Comparison of ENCODE assay signal across 32 cellular contexts in the genomic region with DNA sequence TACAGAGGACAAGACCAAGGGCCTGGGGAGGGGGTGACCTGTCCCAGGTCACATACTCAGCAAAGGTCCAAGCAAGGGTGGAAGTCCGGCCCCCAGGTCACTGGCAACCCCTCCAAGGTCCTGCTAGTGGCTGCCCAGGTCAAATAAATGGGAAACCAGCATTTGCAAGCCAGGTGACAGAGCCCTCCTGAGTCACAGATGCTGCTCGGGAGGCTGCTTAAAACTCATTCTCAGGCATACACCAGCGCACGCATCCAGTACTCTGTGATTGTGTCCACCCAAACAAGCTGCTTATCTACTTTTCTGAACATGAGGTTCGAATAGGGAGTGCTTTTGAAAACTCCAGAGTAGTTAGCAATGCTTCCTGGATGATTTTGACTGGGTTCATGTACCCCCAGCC.
"Had no signal": no experiment of that assay in that cellular context is flagged by ENCODE, and none has a peak within 500 bp of the region (broad histone marks: within the 10 kb centered on the region; RNA-seq: fewer than 3 reads in every experiment).

No MANE protein-coding gene starts in this region.

- ATAC-seq: activated CD4-positive, alpha-beta T cell treated with anti-CD3 and anti-CD28 coated beads for 36 hours; activated CD4-positive, CD25-positive, alpha-beta regulatory T cell treated with anti-CD3 and anti-CD28 coated beads, Interleukin-2, amount 50 U/mL, for 24 hours; activated CD8-positive, alpha-beta memory T cell treated with anti-CD3 and anti-CD28 coated beads, Interleukin-2, amount 10 ng/mL, durations not matched to agents 7 days and 5 days; activated CD8-positive, alpha-beta T cell treated with anti-CD3 and anti-CD28 coated beads, Interleukin-2, amount 10 ng/mL, durations not matched to agents 7 days and 5 days; activated naive CD8-positive, alpha-beta T cell treated with anti-CD3 and anti-CD28 coated beads, Interleukin-2, amount 50 U/mL, for 24 hours; gastroesophageal sphincter; heart right ventricle had no signal

- H3K27me3 ChIP-seq: ascending aorta, esophagus squamous epithelium, gastroesophageal sphincter, heart right ventricle had no signal

- H3K36me3 ChIP-seq: esophagus squamous epithelium, WERI-Rb-1 had no signal

- H3K4me3 ChIP-seq: ascending aorta, esophagus squamous epithelium, gastroesophageal sphincter, heart right ventricle had no signal

- H3K4me3 Mint-ChIP-seq: activated B cell treated with CpG ODN at 0.5 μM for 24 hours; activated CD4-positive, alpha-beta memory T cell treated with anti-CD3 and anti-CD28 coated beads for 36 hours; activated CD4-positive, alpha-beta T cell treated with anti-CD3 and anti-CD28 coated beads for 36 hours; activated CD4-positive, alpha-beta T cell treated with anti-CD3 and anti-CD28 coated beads, Interleukin-2, amount 10 ng/mL, durations not matched to agents 24 days and 14 days; activated CD8-positive, alpha-beta memory T cell treated with anti-CD3 and anti-CD28 coated beads, Interleukin-2, amount 10 ng/mL, durations not matched to agents 7 days and 5 days; activated CD8-positive, alpha-beta T cell treated with anti-CD3 and anti-CD28 coated beads, Interleukin-2, amount 10 ng/mL, durations not matched to agents 7 days and 5 days; activated naive CD4-positive, alpha-beta T cell treated with anti-CD3 and anti-CD28 coated beads for 36 hours; activated naive CD4-positive, alpha-beta T cell treated with anti-CD3 and anti-CD28 coated beads, Interleukin-2, amount 50 U/mL, for 24 hours; activated naive CD8-positive, alpha-beta T cell treated with anti-CD3 and anti-CD28 coated beads for 36 hours; activated naive CD8-positive, alpha-beta T cell treated with anti-CD3 and anti-CD28 coated beads, Interleukin-2, amount 50 U/mL, for 24 hours; activated T-helper 1 cell treated with anti-CD3 and anti-CD28 coated beads, Interleukin-12 subunit alpha, Interleukin-12 subunit beta, Interleukin-2, Interleukin-4 antibody, amounts not matched to agents 30 ng/mL and 10 ng/mL and 1 ng/mL, durations not matched to agents 14 hours and 24 hours and 36 hours; brain had no signal

- FAIRE-seq: bronchial epithelial cell, colon, endometrium, endothelial cell of umbilical vein, TTC549 had no signal

- H3K36me3 Mint-ChIP-seq: activated CD4-positive, alpha-beta memory T cell treated with anti-CD3 and anti-CD28 coated beads for 36 hours; activated CD8-positive, alpha-beta memory T cell treated with anti-CD3 and anti-CD28 coated beads, Interleukin-2, amount 10 ng/mL, durations not matched to agents 7 days and 5 days; activated naive CD8-positive, alpha-beta T cell treated with anti-CD3 and anti-CD28 coated beads for 36 hours had no signal

- H3K4me1 Mint-ChIP-seq: activated B cell treated with CpG ODN at 0.5 μM for 24 hours; activated CD4-positive, alpha-beta T cell treated with anti-CD3 and anti-CD28 coated beads for 36 hours; activated naive CD4-positive, alpha-beta T cell treated with anti-CD3 and anti-CD28 coated beads, Interleukin-2, amount 50 U/mL, for 24 hours; activated naive CD8-positive, alpha-beta T cell treated with anti-CD3 and anti-CD28 coated beads for 36 hours; activated naive CD8-positive, alpha-beta T cell treated with anti-CD3 and anti-CD28 coated beads, Interleukin-2, amount 50 U/mL, for 24 hours had no signal

- H3K27me3 Mint-ChIP-seq: activated B cell treated with CpG ODN at 0.5 μM for 24 hours; activated CD4-positive, alpha-beta memory T cell treated with anti-CD3 and anti-CD28 coated beads for 36 hours; activated CD4-positive, alpha-beta T cell treated with anti-CD3 and anti-CD28 coated beads for 36 hours; activated CD8-positive, alpha-beta memory T cell treated with anti-CD3 and anti-CD28 coated beads, Interleukin-2, amount 10 ng/mL, durations not matched to agents 7 days and 5 days; activated naive CD4-positive, alpha-beta T cell treated with anti-CD3 and anti-CD28 coated beads, Interleukin-2, amount 50 U/mL, for 24 hours; activated naive CD8-positive, alpha-beta T cell treated with anti-CD3 and anti-CD28 coated beads for 36 hours; activated naive CD8-positive, alpha-beta T cell treated with anti-CD3 and anti-CD28 coated beads, Interleukin-2, amount 50 U/mL, for 24 hours; brain had no signal

- H3K27ac Mint-ChIP-seq: activated B cell treated with CpG ODN at 0.5 μM for 24 hours; activated CD4-positive, alpha-beta memory T cell treated with anti-CD3 and anti-CD28 coated beads for 36 hours; activated CD4-positive, alpha-beta T cell treated with anti-CD3 and anti-CD28 coated beads for 36 hours; activated CD4-positive, alpha-beta T cell treated with anti-CD3 and anti-CD28 coated beads, Interleukin-2, amount 10 ng/mL, durations not matched to agents 24 days and 14 days; activated CD8-positive, alpha-beta memory T cell treated with anti-CD3 and anti-CD28 coated beads, Interleukin-2, amount 10 ng/mL, durations not matched to agents 7 days and 5 days; activated CD8-positive, alpha-beta T cell treated with anti-CD3 and anti-CD28 coated beads, Interleukin-2, amount 10 ng/mL, durations not matched to agents 7 days and 5 days; activated naive CD4-positive, alpha-beta T cell treated with anti-CD3 and anti-CD28 coated beads for 36 hours; activated naive CD4-positive, alpha-beta T cell treated with anti-CD3 and anti-CD28 coated beads, Interleukin-2, amount 50 U/mL, for 24 hours; activated naive CD8-positive, alpha-beta T cell treated with anti-CD3 and anti-CD28 coated beads for 36 hours; activated naive CD8-positive, alpha-beta T cell treated with anti-CD3 and anti-CD28 coated beads, Interleukin-2, amount 50 U/mL, for 24 hours; activated T-helper 1 cell treated with anti-CD3 and anti-CD28 coated beads, Interleukin-12 subunit alpha, Interleukin-12 subunit beta, Interleukin-2, Interleukin-4 antibody, amounts not matched to agents 30 ng/mL and 10 ng/mL and 1 ng/mL, durations not matched to agents 14 hours and 24 hours and 36 hours; activated T-helper 2 cell treated with anti-CD3 and anti-CD28 coated beads, Interferon-gamma antibody, Interleukin-2, Interleukin-4, amounts not matched to agents 10 μg/mL and 5 μg/mL and 100 μg/mL, durations not matched to agents 14 hours and 24 hours and 36 hours; brain had no signal

- H3K9me3 ChIP-seq: ascending aorta, esophagus squamous epithelium, gastroesophageal sphincter, heart right ventricle had no signal

- H3K9me3 Mint-ChIP-seq: activated B cell treated with CpG ODN at 0.5 μM for 24 hours; activated CD4-positive, alpha-beta memory T cell treated with anti-CD3 and anti-CD28 coated beads for 36 hours; activated CD4-positive, alpha-beta T cell treated with anti-CD3 and anti-CD28 coated beads, Interleukin-2, amount 10 ng/mL, durations not matched to agents 24 days and 14 days; activated naive CD4-positive, alpha-beta T cell treated with anti-CD3 and anti-CD28 coated beads for 36 hours; activated naive CD4-positive, alpha-beta T cell treated with anti-CD3 and anti-CD28 coated beads, Interleukin-2, amount 50 U/mL, for 24 hours; activated naive CD8-positive, alpha-beta T cell treated with anti-CD3 and anti-CD28 coated beads for 36 hours; activated naive CD8-positive, alpha-beta T cell treated with anti-CD3 and anti-CD28 coated beads, Interleukin-2, amount 50 U/mL, for 24 hours; activated T-helper 1 cell treated with anti-CD3 and anti-CD28 coated beads, Interleukin-12 subunit alpha, Interleukin-12 subunit beta, Interleukin-2, Interleukin-4 antibody, amounts not matched to agents 30 ng/mL and 10 ng/mL and 1 ng/mL, durations not matched to agents 14 hours and 24 hours and 36 hours; activated T-helper 2 cell treated with anti-CD3 and anti-CD28 coated beads, Interferon-gamma antibody, Interleukin-2, Interleukin-4, amounts not matched to agents 10 μg/mL and 5 μg/mL and 100 μg/mL, durations not matched to agents 14 hours and 24 hours and 36 hours had no signal

- DNase-seq: activated B cell treated with CpG ODN at 0.5 μM for 24 hours; activated CD4-positive, alpha-beta memory T cell treated with anti-CD3 and anti-CD28 coated beads for 36 hours; activated CD4-positive, alpha-beta T cell treated with anti-CD3 and anti-CD28 coated beads for 36 hours; activated CD4-positive, alpha-beta T cell treated with anti-CD3 and anti-CD28 coated beads, Interleukin-2, amount 10 ng/mL, durations not matched to agents 24 days and 14 days; activated CD8-positive, alpha-beta memory T cell treated with anti-CD3 and anti-CD28 coated beads, Interleukin-2, amount 10 ng/mL, durations not matched to agents 7 days and 5 days; activated CD8-positive, alpha-beta memory T cell treated with anti-CD3 and anti-CD28 coated beads, Interleukin-2, amount 50 U/mL, for 4 hours; activated CD8-positive, alpha-beta T cell treated with anti-CD3 and anti-CD28 coated beads, Interleukin-2, amount 10 ng/mL, durations not matched to agents 7 days and 5 days; activated effector memory CD4-positive, alpha-beta T cell treated with anti-CD3 and anti-CD28 coated beads, Interleukin-2, amount 50 U/mL, for 16 hours; activated naive CD4-positive, alpha-beta T cell treated with anti-CD3 and anti-CD28 coated beads for 36 hours; activated naive CD8-positive, alpha-beta T cell treated with anti-CD3 and anti-CD28 coated beads for 36 hours; activated naive CD8-positive, alpha-beta T cell treated with anti-CD3 and anti-CD28 coated beads, Interleukin-2, amount 50 U/mL, for 24 hours; activated T-cell treated with anti-CD3 and anti-CD28 coated beads, Interleukin-2, amount 50 U/mL, for 1 hour; activated T-cell treated with anti-CD3 and anti-CD28 coated beads, Interleukin-2, amount 50 U/mL, for 48 hours; effector CD8-positive, alpha-beta T cell; esophagus squamous epithelium; foreskin melanocyte; heart right ventricle; T-helper 2 cell; WERI-Rb-1 had no signal

- H3K27ac ChIP-seq: ascending aorta, epithelial cell of prostate, esophagus squamous epithelium, gastroesophageal sphincter, heart right ventricle, WERI-Rb-1 had no signal
